8 cellular contexts compared by ENCODE assay signal in genomic region chr17:38591759-38592241, GRCh38. TPM values are rescaled to one million over a fixed set of nuclear protein-coding genes. Genes with fewer than 3 reads are reported as not detected.
A peak's percentile ranks its signal among the peaks of the same experiment; 100 is the strongest.
DNase-seq lines count a peak whose midpoint lies in the region; ATAC-seq and TF ChIP-seq lines count a peak whose summit lies in the region.

No MANE protein-coding gene starts in this region.

- ATAC-seq in Right ventricle myocardium inferior = peak; percentile 32
- no peak for ATAC-seq in GM21723 (IDR thresholded peaks at IDR 0.05; ENCODE audit: unreplicated experiment)

- intact Hi-C loops in Right ventricle myocardium inferior (cut with DNase I) (no loop called here), dorsolateral prefrontal cortex (cut with DNase I) (no loop called here)

- H3K27me3 ChIP-seq in right atrium auricular region = no peaks in the 10 kb centered on the region
- peaks cover 0 to 2% (median 0%) of the 10 kb centered on the region in 45 donors for H3K27me3 ChIP-seq in dorsolateral prefrontal cortex

- no peak overlapping the region for H3K4me3 ChIP-seq in right atrium auricular region
- H3K4me3 ChIP-seq in dorsolateral prefrontal cortex = peak overlapping the region in 1 of 59 donors; percentile 8

- H3K9me3 ChIP-seq in right atrium auricular region = no peaks in the 10 kb centered on the region

- no peaks in the 10 kb centered on the region for H3K9me3 Mint-ChIP-seq in type B pancreatic cell

- H3K36me3 ChIP-seq in right atrium auricular region = no peaks in the 10 kb centered on the region

- H3K27me3 Mint-ChIP-seq in type B pancreatic cell = peaks cover 5% of the 10 kb centered on the region

- TF ChIP-seq CTCF in right atrium auricular region (IDR thresholded peaks at IDR 0.05) = no peak
- no peak for TF ChIP-seq CTCF in dorsolateral prefrontal cortex (IDR thresholded peaks at IDR 0.05 in 54 of 56, conservative IDR thresholded peaks at IDR 0.05 in 2 of 56; ENCODE audit: low read depth in 1 of 56, partially characterized antibody in 56 of 56)
- TF ChIP-seq CTCF in type B pancreatic cell (conservative IDR thresholded peaks at IDR 0.05) = no peak

- H3K4me1 Mint-ChIP-seq in type B pancreatic cell (ENCODE audit: unreplicated experiment) = peaks cover 42% of the 10 kb centered on the region

- peak overlapping the region; percentile 61 for H3K27ac Mint-ChIP-seq in type B pancreatic cell

- no peak overlapping the region for H3K4me3 Mint-ChIP-seq in type B pancreatic cell

- H3K4me1 ChIP-seq in right atrium auricular region = peaks cover 0 to 6% of the 10 kb centered on the region in 2 donors

- no peak overlapping the region for H3K27ac ChIP-seq in right atrium auricular region
- peak overlapping the region in 53 of 59 donors; percentile 8 to 84 (median 61) for H3K27ac ChIP-seq in dorsolateral prefrontal cortex

- DNase-seq in Right ventricle myocardium inferior (ENCODE audit: missing footprints) (peak; percentile 37), right atrium auricular region (ENCODE audit: low spot score) (no peak), RPMI8226 (peak; percentile 59), dorsolateral prefrontal cortex (peak in 3 of 10 donors; percentile 63 to 72 (median 70)), type B pancreatic cell (ENCODE audit: extremely low spot score, unreplicated experiment) (no peak), AG08396 (ENCODE audit: low spot score) (no peak)
- no peak for DNase-seq in stimulated activated naive CD4-positive, alpha-beta T cell treated with Interleukin-2 at 50 U/mL for 16 hours (lab: John Stamatoyannopoulos, UW)

- no peaks in the 10 kb centered on the region for H3K36me3 Mint-ChIP-seq in type B pancreatic cell

RNA-seq across cellular contexts. Expression of gene SRCIN1, which starts 14.0 kb away (rescaled TPM):
- total RNA-seq in Right ventricle myocardium inferior (1.4 TPM), right atrium auricular region (1 to 10 TPM in 1 of 2 donors, under 1 TPM in 1; 0.52 to 1.1 TPM), dorsolateral prefrontal cortex (100 to 1,000 TPM in 111 of 120 experiments, 10 to 100 TPM in 9; 80.9 to 338 (median 151) TPM), type B pancreatic cell (ENCODE audit: low replicate concordance) (8.3 and 11.9 TPM in 2 replicates)

Comparison
In these comparisons a context has a peak if more than half of its experiments do, and no peak if none do; other contexts are left out.
1. DNase-seq: peak in Right ventricle myocardium inferior (single experiment) and RPMI8226 (single experiment); none in right atrium auricular region (single experiment), type B pancreatic cell (single experiment), stimulated activated naive CD4-positive, alpha-beta T cell treated with Interleukin-2 at 50 U/mL for 16 hours (single experiment) and AG08396 (single experiment).
2. H3K27ac ChIP-seq: peak in dorsolateral prefrontal cortex (53 of 59); none in right atrium auricular region (0 of 2).